Comparison of ENCODE assay signal across 11 cellular contexts in the genomic region with DNA sequence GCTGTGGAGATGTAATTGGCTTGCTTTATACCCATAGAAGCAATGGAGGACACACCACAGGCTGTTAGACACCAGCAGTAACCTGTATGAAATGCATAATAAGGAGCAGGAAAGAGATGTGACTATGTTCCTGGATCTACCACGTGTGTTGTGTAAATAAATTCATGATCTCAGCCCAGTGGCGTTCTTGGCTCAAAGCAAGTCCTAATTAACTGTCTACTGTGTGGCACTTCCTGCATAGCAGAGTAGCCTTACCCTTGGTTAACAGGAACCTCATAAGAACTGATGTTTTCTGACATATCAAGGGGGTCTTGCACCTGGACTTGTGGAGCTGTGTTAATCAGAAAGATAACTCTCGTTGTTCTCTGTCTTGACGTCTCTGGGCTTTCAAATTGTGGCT. TPM values are rescaled to one million over a fixed set of nuclear protein-coding genes. Genes with fewer than 3 reads are reported as not detected.
DNase-seq lines count a peak whose midpoint lies in the region; ATAC-seq, FAIRE-seq and TF ChIP-seq lines count a peak whose summit lies in the region.
"Had no signal": no experiment of that assay in that cellular context is flagged by ENCODE, and none has a peak within 500 bp of the region (broad histone marks: within the 10 kb centered on the region; RNA-seq: fewer than 3 reads in every experiment).

No MANE protein-coding gene starts in this region.

- no peak overlapping the region for H3K27ac ChIP-seq in HCT116 (ENCODE audit: low read depth, low read length)
- peak overlapping the region in 2 of 4 donors; percentile 50 to 55 for H3K27ac ChIP-seq in pancreas
- no peak overlapping the region for H3K27ac ChIP-seq in CD8-positive, alpha-beta T cell (ENCODE audit: low read depth, low read length)

- peaks cover 0 to 4% of the 10 kb centered on the region in 2 experiments; a peak in 2 of 4 replicates for H3K9me3 ChIP-seq in HCT116 (ENCODE audit: control insufficient read depth in 1 of 2, insufficient read depth in 1 of 2, low read depth in 1 of 2, low read length in 2 of 2)
- H3K9me3 ChIP-seq in pancreas = peaks cover 0 to 4% (median 0%) of the 10 kb centered on the region in 4 donors
- no peaks in the 10 kb centered on the region for H3K9me3 ChIP-seq in CD8-positive, alpha-beta T cell (ENCODE audit: low read length)

- H3K27me3 Mint-ChIP-seq in CD8-positive, alpha-beta T cell (ENCODE audit: low read depth) = peaks cover 15% of the 10 kb centered on the region

- BruUV-seq in HCT116 (replicated peaks; lab: Mats Ljungman, UMichigan) = no TSS peak

- H2AFZ ChIP-seq in HCT116 (ENCODE audit: low read depth, low read length, poor library complexity, severe bottlenecking) = peak overlapping the region; percentile 24

- DNase-seq in HCT116 (ENCODE audit: low read depth, low spot score) (no peak), NCI-H510A (lab: John Stamatoyannopoulos, UW) (peak; percentile 39), fibroblast of gingiva (ENCODE audit: low read depth) (peak; percentile 71), pancreas (peak in 3 of 6 donors; percentile 19 to 38 (median 20)), globus pallidus (ENCODE audit: low spot score) (no peak)
- DNase-seq in CD8-positive, alpha-beta T cell = no peak
- DNase-seq: activated CD8-positive, alpha-beta memory T cell treated with anti-CD3 and anti-CD28 coated beads for 24 hours; nucleus accumbens; stimulated activated naive CD4-positive, alpha-beta T cell treated with Interleukin-2 at 50 U/mL for 16 hours had no signal

- H3K27me3 ChIP-seq in HCT116 (ENCODE audit: insufficient read depth, low read length) (no peaks in the 10 kb centered on the region), pancreas (no peaks in the 10 kb centered on the region)
- no peaks in the 10 kb centered on the region for H3K27me3 ChIP-seq in CD8-positive, alpha-beta T cell (ENCODE audit: insufficient read depth, low read length)

- H3K9ac ChIP-seq in HCT116 (ENCODE audit: low read length) = no peak overlapping the region

- no peaks in the 10 kb centered on the region for H3K9me2 ChIP-seq in HCT116 (ENCODE audit: insufficient read depth)

- FAIRE-seq in pancreas (lab: Jason Lieb, UNC) = no peak

- TF ChIP-seq CTCF in HCT116 (IDR thresholded peaks at IDR 0.05 in 2 of 3, conservative IDR thresholded peaks at IDR 0.05 in 1 of 3; ENCODE audit: borderline replicate concordance in 1 of 3, insufficient read depth in 1 of 3, low read depth in 2 of 3, low read length in 2 of 3) (no peak), pancreas (IDR thresholded peaks at IDR 0.05) (no peak)
- TF ChIP-seq CTCF in CD8-positive, alpha-beta T cell (IDR thresholded peaks at IDR 0.05) = no peak

- POLR2A ChIA-PET in HCT116 (lab: Charles Lee) = no interaction called here
- POLR2A ChIA-PET in CD8-positive, alpha-beta T cell (lab: Charles Lee) = no interaction called here

- H3K27ac Mint-ChIP-seq in CD8-positive, alpha-beta T cell = no peak overlapping the region

- no peaks in the 10 kb centered on the region for H3K4me1 Mint-ChIP-seq in CD8-positive, alpha-beta T cell (ENCODE audit: low read depth)

- intact Hi-C loops in HCT116 (cut with micrococcal nuclease) = no loop called here
- intact Hi-C loops in pancreas (cut with DNase I) = no loop called here
- intact Hi-C loops in CD8-positive, alpha-beta T cell (cut with DNase I, micrococcal nuclease) = no loop called here

- peaks cover 3% of the 10 kb centered on the region for H3K9me3 Mint-ChIP-seq in CD8-positive, alpha-beta T cell

- ATAC-seq in HCT116 (peak; percentile 32; the same call in 1 of the 2 replicates), pancreas (peak; percentile 85 to 96 (median 94)), HG02981 (IDR thresholded peaks at IDR 0.05; ENCODE audit: unreplicated experiment) (no peak), GM19023 (IDR thresholded peaks at IDR 0.05; ENCODE audit: unreplicated experiment) (no peak)
- no peak for ATAC-seq in CD8-positive, alpha-beta T cell

- H4K20me1 ChIP-seq in HCT116 (ENCODE audit: insufficient read depth) = no peaks in the 10 kb centered on the region

- no peaks in the 10 kb centered on the region for H3K36me3 Mint-ChIP-seq in CD8-positive, alpha-beta T cell

- H3K4me3 Mint-ChIP-seq in CD8-positive, alpha-beta T cell = no peak overlapping the region

- no peak overlapping the region for H3K4me3 ChIP-seq in HCT116 (replicated peaks in 1 of 2; ENCODE audit: low read depth in 1 of 2, low read length in 2 of 2)
- H3K4me3 ChIP-seq in pancreas = no peak overlapping the region
- no peak overlapping the region for H3K4me3 ChIP-seq in CD8-positive, alpha-beta T cell (ENCODE audit: low read depth, low read length)

- no peaks in the 10 kb centered on the region for H3K36me3 ChIP-seq in HCT116 (ENCODE audit: control insufficient read depth in 1 of 2, insufficient read depth in 2 of 2, low read length in 2 of 2)
- H3K36me3 ChIP-seq in pancreas = no peaks in the 10 kb centered on the region
- H3K36me3 ChIP-seq in CD8-positive, alpha-beta T cell (ENCODE audit: insufficient read depth, low read length) = no peaks in the 10 kb centered on the region

- H3K4me2 ChIP-seq in HCT116 (ENCODE audit: low read length) = peak overlapping the region; percentile 24; the same call in 1 of the 2 replicates

- CTCF ChIA-PET in HCT116 (lab: Charles Lee) = no interaction called here
- CTCF ChIA-PET in CD8-positive, alpha-beta T cell (lab: Charles Lee) = no interaction called here

- no peak for TF ChIP-seq RAD21 in HCT116 (IDR thresholded peaks at IDR 0.05; ENCODE audit: low read depth)

- RAD21 ChIA-PET in HCT116 (lab: Charles Lee; ENCODE audit: low non-redundant PET in 1 of 2, low total read pairs in 2 of 2, uncharacterized antibody in 2 of 2, unreplicated experiment in 2 of 2) = no interaction called here

- no peaks in the 10 kb centered on the region for H3K79me2 ChIP-seq in HCT116 (ENCODE audit: insufficient read depth, low read length)

- TF ChIP-seq POLR2A in HCT116 (IDR thresholded peaks at IDR 0.05; ENCODE audit: borderline replicate concordance, extremely low read depth, insufficient read depth, insufficient read length) = no peak

- peaks cover 0 to 8% of the 10 kb centered on the region in 2 experiments; a peak in 2 of 4 replicates for H3K4me1 ChIP-seq in HCT116 (ENCODE audit: control insufficient read depth in 1 of 2, insufficient read depth in 2 of 2, low read length in 2 of 2)
- peaks cover 0 to 14% (median 0%) of the 10 kb centered on the region in 3 donors for H3K4me1 ChIP-seq in pancreas
- H3K4me1 ChIP-seq in CD8-positive, alpha-beta T cell (ENCODE audit: insufficient read depth, low read length) = no peaks in the 10 kb centered on the region

- WGBS in pancreas, 2 donors = 28 to 35% methylated on average over 4 of the region's 4 CpGs

TF ChIP-seq in HCT116, 20 proteins besides CTCF, POLR2A, EP300 and RAD21:
- TF ChIP-seq SP1 (IDR thresholded peaks at IDR 0.05; ENCODE audit: low read depth) = peak; percentile 32; the same call in 1 of the 2 replicates
- TF ChIP-seq SIN3A (IDR thresholded peaks at IDR 0.05; ENCODE audit: low read depth) = no peak
- no peak for TF ChIP-seq ZFX (IDR thresholded peaks at IDR 0.05)
- no peak for TF ChIP-seq FOSL1 (IDR thresholded peaks at IDR 0.05; ENCODE audit: low read depth)
- TF ChIP-seq EZH2phosphoT487 (IDR thresholded peaks at IDR 0.05; ENCODE audit: borderline replicate concordance) = no peak
- TF ChIP-seq, protein P1, sequence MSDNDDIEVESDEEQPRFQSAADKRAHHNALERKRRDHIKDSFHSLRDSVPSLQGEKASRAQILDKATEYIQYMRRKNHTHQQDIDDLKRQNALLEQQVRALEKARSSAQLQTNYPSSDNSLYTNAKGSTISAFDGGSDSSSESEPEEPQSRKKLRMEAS (IDR thresholded peaks at IDR 0.05) = peak; percentile 61
- TF ChIP-seq ELF1 (IDR thresholded peaks at IDR 0.05; ENCODE audit: borderline replicate concordance, low read depth) = no peak
- no peak for TF ChIP-seq YY1 (IDR thresholded peaks at IDR 0.05; ENCODE audit: extremely low read depth, insufficient replicate concordance, low read depth, low read length)
- peak; percentile 26; the same call in 1 of the 2 replicates for TF ChIP-seq JUND (IDR thresholded peaks at IDR 0.05)

RNA-seq across cellular contexts. Expression of a gene that starts 25.7 kb away (rescaled TPM):
- total RNA-seq in HCT116 (2021; ENCODE audit: unreplicated experiment) (0.59 TPM), pancreas (under 1 TPM; 0.12 to 0.90 (median 0.35) TPM)
- polyA plus RNA-seq in HCT116 (2012) = 0.61 TPM in 1 of 2 replicates, not detected in the other
- polyA plus RNA-seq in pancreas = under 1 TPM; 0.11 to 0.12 TPM
- not detected for total RNA-seq in CD8-positive, alpha-beta T cell

RNA-seq across cellular contexts. Expression of a gene that starts 46.3 kb away (rescaled TPM):
- total RNA-seq in HCT116 (2021; ENCODE audit: unreplicated experiment) (0.30 TPM), pancreas (not detected)
- polyA plus RNA-seq in HCT116 (2012) = 0.79 and 0.95 TPM in 2 replicates
- under 1 TPM in 1 of 2 donors, not detected in 1; 0.08 TPM for polyA plus RNA-seq in pancreas
- not detected for total RNA-seq in CD8-positive, alpha-beta T cell

Comparison
In these comparisons a context has a peak if more than half of its experiments do, and no peak if none do; other contexts are left out.
1. ATAC-seq: peak in HCT116 (single experiment) and pancreas (4 of 4); none in HG02981 (single experiment), GM19023 (single experiment) and CD8-positive, alpha-beta T cell (single experiment).
2. DNase-seq: peak in NCI-H510A (single experiment) and fibroblast of gingiva (single experiment); none in HCT116 (single experiment), CD8-positive, alpha-beta T cell (0 of 7) and globus pallidus (single experiment).